In genomic region chr17:74070374-74070773, GRCh38 we compare ENCODE assay signal across 22 cellular contexts.
DNase-seq lines count a peak whose midpoint lies in the region; ATAC-seq, FAIRE-seq and TF ChIP-seq lines count a peak whose summit lies in the region.
"Had no signal": no experiment of that assay in that cellular context is flagged by ENCODE, and none has a peak within 500 bp of the region (broad histone marks: within the 10 kb centered on the region; RNA-seq: fewer than 3 reads in every experiment).

No MANE protein-coding gene starts in this region.

- H3K27ac Mint-ChIP-seq in GM23338 = no peak overlapping the region
- H3K27ac Mint-ChIP-seq: B cell; CD8-positive, alpha-beta T cell; HFFc6 had no signal

- H3K9me1 ChIP-seq in K562 (ENCODE audit: control insufficient read depth, insufficient read depth, low read length) = no peaks in the 10 kb centered on the region

- FAIRE-seq in K562 (lab: Jason Lieb, UNC) (no peak), GM12892 (lab: Jason Lieb, UNC) (no peak)
- FAIRE-seq: H54, HTR-8/SVneo had no signal

- peaks cover 8% of the 10 kb centered on the region; the same call in 2 of the 3 replicates for H3K9me3 Mint-ChIP-seq in GM23338

- no peak for TF ChIP-seq EP300 in K562 (IDR thresholded peaks at IDR 0.05; ENCODE audit: low read length)

- ATAC-seq in GM23338 (no peak), K562 (no peak), GM19324 (IDR thresholded peaks at IDR 0.05; ENCODE audit: low FRiP score, unreplicated experiment) (no peak), upper lobe of right lung (no peak)
- ATAC-seq: CD8-positive, alpha-beta T cell; HCT116 had no signal

- WGBS in K562 (ENCODE audit: insufficient coverage, low coverage, missing lambda C conversion rate) = 0% methylated on average over 3 of the region's 3 CpGs

- H3F3A ChIP-seq in GM23338 (replicated peaks; ENCODE audit: low read depth) = no peaks in the 10 kb centered on the region

- no peaks in the 10 kb centered on the region for H3K27me3 ChIP-seq in A673 (replicated peaks; ENCODE audit: insufficient read depth, low read depth, low read length, poor library complexity)
- H3K27me3 ChIP-seq in GM23338 (ENCODE audit: insufficient read depth) = no peaks in the 10 kb centered on the region
- H3K27me3 ChIP-seq in K562 (ENCODE audit: control insufficient read depth in 2 of 2, insufficient read depth in 2 of 2, low read length in 2 of 2) = no peaks in the 10 kb centered on the region; a peak in 1 of 5 replicates
- peaks cover 5% of the 10 kb centered on the region for H3K27me3 ChIP-seq in upper lobe of right lung
- H3K27me3 ChIP-seq: BLaER1 treated with 17β-estradiol and CSF1 and Interleukin-3, amounts not matched to agents 10 nM and 100 nM had no signal

- H3K9ac ChIP-seq in K562 (ENCODE audit: insufficient read depth in 1 of 2, low read depth in 2 of 2, low read length in 2 of 2) = no peak overlapping the region
- H3K9ac ChIP-seq: BLaER1 treated with 17β-estradiol and CSF1 and Interleukin-3, amounts not matched to agents 10 nM and 100 nM had no signal

- H2AFZ ChIP-seq in GM23338 (no peak overlapping the region), K562 (ENCODE audit: low read depth, low read length) (no peak overlapping the region)

- no peak overlapping the region for H3K4me2 ChIP-seq in GM23338
- no peak overlapping the region for H3K4me2 ChIP-seq in K562 (ENCODE audit: insufficient read depth, low read length)
- H3K4me2 ChIP-seq: BLaER1 treated with 17β-estradiol and CSF1 and Interleukin-3, amounts not matched to agents 10 nM and 100 nM had no signal

- TF ChIP-seq POLR2A in K562 (conservative IDR thresholded peaks at IDR 0.05) = no peak
- TF ChIP-seq POLR2A in GM12892 (IDR thresholded peaks at IDR 0.05; ENCODE audit: low read depth, low read length) = no peak

- H3K36me3 ChIP-seq in A673 (ENCODE audit: insufficient read depth, low read length, poor library complexity, severe bottlenecking) = no peaks in the 10 kb centered on the region
- no peaks in the 10 kb centered on the region for H3K36me3 ChIP-seq in GM23338 (ENCODE audit: insufficient read depth)
- no peaks in the 10 kb centered on the region for H3K36me3 ChIP-seq in K562 (ENCODE audit: control insufficient read depth, insufficient read depth, low read length)
- no peaks in the 10 kb centered on the region for H3K36me3 ChIP-seq in upper lobe of right lung
- H3K36me3 ChIP-seq: BLaER1 treated with 17β-estradiol and CSF1 and Interleukin-3, amounts not matched to agents 10 nM and 100 nM had no signal

- H3K4me3 ChIP-seq in A673 (ENCODE audit: low read depth, low read length, poor library complexity, severe bottlenecking) = no peak overlapping the region
- H3K4me3 ChIP-seq in GM23338 = no peak overlapping the region
- H3K4me3 ChIP-seq in K562 = no peak overlapping the region
- no peak overlapping the region for H3K4me3 ChIP-seq in upper lobe of right lung
- H3K4me3 ChIP-seq: BLaER1 treated with 17β-estradiol and CSF1 and Interleukin-3, amounts not matched to agents 10 nM and 100 nM had no signal

- H3K27ac ChIP-seq in A673 (ENCODE audit: low read depth, low read length, poor library complexity, severe bottlenecking) = no peak overlapping the region
- H3K27ac ChIP-seq in GM23338 (ENCODE audit: low read depth) = no peak overlapping the region
- no peak overlapping the region for H3K27ac ChIP-seq in K562 (ENCODE audit: extremely low read depth, low read depth, low read length)
- no peak overlapping the region for H3K27ac ChIP-seq in upper lobe of right lung
- H3K27ac ChIP-seq: BLaER1 treated with 17β-estradiol and CSF1 and Interleukin-3, amounts not matched to agents 10 nM and 100 nM had no signal

- no peaks in the 10 kb centered on the region; the same call in 1 of the 2 replicates for H3K9me2 ChIP-seq in GM23338 (ENCODE audit: insufficient read depth)

- no peaks in the 10 kb centered on the region for H3K4me1 ChIP-seq in A673 (ENCODE audit: insufficient read depth, low read length, poor library complexity, severe bottlenecking)
- H3K4me1 ChIP-seq in GM23338 (ENCODE audit: insufficient read depth) = no peaks in the 10 kb centered on the region
- no peaks in the 10 kb centered on the region for H3K4me1 ChIP-seq in K562 (replicated peaks in 1 of 2; ENCODE audit: control insufficient read depth in 2 of 2, insufficient read depth in 2 of 2, low read length in 2 of 2)
- H3K4me1 ChIP-seq in upper lobe of right lung = no peaks in the 10 kb centered on the region
- H3K4me1 ChIP-seq: BLaER1 treated with 17β-estradiol and CSF1 and Interleukin-3, amounts not matched to agents 10 nM and 100 nM had no signal

- H3K9me3 ChIP-seq in A673 (ENCODE audit: low read depth, low read length, poor library complexity, severe bottlenecking) (no peaks in the 10 kb centered on the region), K562 (replicated peaks; ENCODE audit: control insufficient read depth, insufficient read depth, low read depth, low read length) (no peaks in the 10 kb centered on the region), upper lobe of right lung (no peaks in the 10 kb centered on the region)

- no peak overlapping the region for H3K4me3 Mint-ChIP-seq in GM23338
- H3K4me3 Mint-ChIP-seq: B cell; CD8-positive, alpha-beta T cell; HFFc6 had no signal

- no peaks in the 10 kb centered on the region for H3K27me3 Mint-ChIP-seq in GM23338 (ENCODE audit: insufficient read depth, low read depth, poor library complexity)

- DNase-seq in NCI-H1694 treated with DMSO at 0.1 percent for 48 hours (lab: John Stamatoyannopoulos, UW) (peak; percentile 25), NCI-H1694 (lab: John Stamatoyannopoulos, UW) (no peak), A673 (ENCODE audit: low spot score) (no peak), GM23338 (ENCODE audit: low spot score) (peak; percentile 33), K562 (ENCODE audit: extremely low read depth in 1 of 4, low spot score in 3 of 4) (no peak), GM12892 (ENCODE audit: insufficient read length) (no peak), upper lobe of right lung (no peak)
- DNase-seq: 8988T; Calu3; CD8-positive, alpha-beta T cell; DMS153; DMS79; GDM1; HFFc6; IMR-90; KBM-7 had no signal

- POLR2A ChIA-PET in A673 (lab: Charles Lee; ENCODE audit: low non-redundant PET) (no interaction called here), K562 (lab: Yijun Ruan, JAX) (no interaction called here)

- H3K79me2 ChIP-seq in GM23338 (replicated peaks; ENCODE audit: insufficient read depth) (no peaks in the 10 kb centered on the region), K562 (ENCODE audit: control insufficient read depth, insufficient read depth, low read length) (no peaks in the 10 kb centered on the region)

- BruUV-seq in A673 (replicated peaks; lab: Mats Ljungman, UMichigan) = no TSS peak
- no TSS peak for BruUV-seq in K562 (replicated peaks; lab: Mats Ljungman, UMichigan)

- H3K4me1 Mint-ChIP-seq in GM23338 = no peaks in the 10 kb centered on the region
- H3K4me1 Mint-ChIP-seq: B cell had no signal

- H3K36me3 Mint-ChIP-seq in GM23338 (ENCODE audit: low read depth) = no peaks in the 10 kb centered on the region
- H3K36me3 Mint-ChIP-seq: CD8-positive, alpha-beta T cell had no signal

- H4K20me1 ChIP-seq in GM23338 (replicated peaks; ENCODE audit: insufficient read depth) = no peaks in the 10 kb centered on the region
- no peaks in the 10 kb centered on the region for H4K20me1 ChIP-seq in K562 (replicated peaks; ENCODE audit: control insufficient read depth, insufficient read depth, low read length)
- H4K20me1 ChIP-seq: BLaER1 treated with 17β-estradiol and CSF1 and Interleukin-3, amounts not matched to agents 10 nM and 100 nM had no signal

- in situ Hi-C loops in K562 (cut with MboI) = no loop called here

- no peak for TF ChIP-seq RAD21 in K562 (CRISPR knock-in tag; conservative IDR thresholded peaks at IDR 0.05 in 1 of 2, IDR thresholded peaks at IDR 0.05 in 1 of 2)

- TF ChIP-seq CTCF in A673 (conservative IDR thresholded peaks at IDR 0.05; ENCODE audit: low read depth, low read length) (0 out of 2 replicates have a peak, but pooled peaks have one; percentile 16), GM23338 (conservative IDR thresholded peaks at IDR 0.05; ENCODE audit: low read depth in 2 of 2) (peak; percentile 55 to 63), K562 (IDR thresholded peaks at IDR 0.05 in 2 of 3, conservative IDR thresholded peaks at IDR 0.05 in 1 of 3; ENCODE audit: insufficient read depth in 2 of 3, low read depth in 1 of 3, low read length in 3 of 3) (peak; percentile 6 to 15 (median 14); a peak in 1 of 6 replicates), upper lobe of right lung (IDR thresholded peaks at IDR 0.05) (no peak)

- CTCF ChIA-PET in A673 (lab: Charles Lee) (no interaction called here), K562 (lab: Yijun Ruan, JAX; ENCODE audit: low intra/inter-chr PET ratio) (interaction anchor here (0.6 kb wide), 1 partner anchor 669 kb away, joined by 4 read pairs; no protein-coding TSS in a partner anchor)

- intact Hi-C loops in A673 (cut with micrococcal nuclease; ENCODE audit: unreplicated experiment) (no loop called here), K562 (cut with micrococcal nuclease) (no loop called here), upper lobe of right lung (cut with DNase I) (no loop called here)

TF ChIP-seq in GM23338, 12 proteins besides CTCF, POLR2A, EP300 and RAD21 (continues in another document):
- TF ChIP-seq EZH2 (IDR thresholded peaks at IDR 0.05; ENCODE audit: low read depth, unreplicated experiment) = no peak
- no peak for TF ChIP-seq ZNF331 (CRISPR knock-in tag; IDR thresholded peaks at IDR 0.05; ENCODE audit: low read depth)
- TF ChIP-seq ZNF114 (CRISPR knock-in tag; IDR thresholded peaks at IDR 0.05) = no peak
- no peak for TF ChIP-seq EZH2phosphoT487 (IDR thresholded peaks at IDR 0.05; ENCODE audit: unreplicated experiment)
- no peak for TF ChIP-seq POLR2AphosphoS5 (IDR thresholded peaks at IDR 0.05; ENCODE audit: low read depth)
- TF ChIP-seq NANOG (IDR thresholded peaks at IDR 0.05; ENCODE audit: borderline replicate concordance) = no peak

TF ChIP-seq in K562, 482 proteins besides CTCF, POLR2A, EP300 and RAD21 (continues in another document):
- TF ChIP-seq SMARCB1 (IDR thresholded peaks at IDR 0.05; ENCODE audit: insufficient read length, low read depth) (no peak), BDP1 (IDR thresholded peaks at IDR 0.05; ENCODE audit: insufficient read depth, insufficient read length) (no peak), ZNF212 (CRISPR knock-in tag; IDR thresholded peaks at IDR 0.05) (no peak), ZNF408 (CRISPR knock-in tag; IDR thresholded peaks at IDR 0.05; ENCODE audit: low read depth) (no peak), PHF20 (IDR thresholded peaks at IDR 0.05; ENCODE audit: partially characterized antibody) (no peak), ZBTB12 (CRISPR knock-in tag; IDR thresholded peaks at IDR 0.05) (no peak), CBFB (CRISPR knock-in tag; IDR thresholded peaks at IDR 0.05) (no peak)

Comparison
In these comparisons a context has a peak if more than half of its experiments do, and no peak if none do; other contexts are left out.
1. DNase-seq: peak in NCI-H1694 treated with DMSO at 0.1 percent for 48 hours (single experiment) and GM23338 (single experiment); none in NCI-H1694 (single experiment), A673 (single experiment), K562 (0 of 4), GM12892 (single experiment) and upper lobe of right lung (single experiment).